Comparison of ENCODE assay signal across 24 cellular contexts in genomic region chr19:3268763-3269162, GRCh38. TPM values are rescaled to one million over a fixed set of nuclear protein-coding genes. Genes with fewer than 3 reads are reported as not detected.
"Had no signal": no experiment of that assay in that cellular context is flagged by ENCODE, and none has a peak within 500 bp of the region (broad histone marks: within the 10 kb centered on the region; RNA-seq: fewer than 3 reads in every experiment).

No MANE protein-coding gene starts in this region.

- H3K4me2 ChIP-seq: KMS-11 had no signal

- ATAC-seq: HepG2 had no signal

- H3K36me3 ChIP-seq: SJSA1 had no signal

- H3K9ac ChIP-seq: KMS-11 had no signal

- H3K4me3 ChIP-seq: SJSA1, SK-N-MC had no signal

- H3K9me3 ChIP-seq: SJSA1 had no signal

- FAIRE-seq: HepG2, RCC 7860 had no signal

- H3K27ac ChIP-seq: KMS-11, SJSA1, SK-N-MC had no signal

- DNase-seq: IMR-90, Kasumi-1, MM.1S, NCI-H1092 treated with DMSO at 0.1 percent for 48 hours, NCI-H1436 treated with DMSO at 0.1 percent for 48 hours, NCI-H1694, NCI-H187 treated with DMSO at 0.1 percent for 48 hours, NCI-H2029 treated with DMSO at 0.1 percent for 48 hours, NCI-H2171 treated with DMSO at 0.1 percent for 48 hours, NCI-H345, NCI-H446 treated with DMSO at 0.1 percent for 48 hours, NCI-H510A treated with DMSO at 0.1 percent for 48 hours, NCI-H69, NCI-H774, Right ventricle myocardium superior, RPMI8226, SIG-M5 had no signal

RNA-seq across cellular contexts. Expression of gene CELF5, which starts 44.3 kb away (rescaled TPM):
- total RNA-seq: HT1080, IMR-90, M059J, Right ventricle myocardium superior, SJSA1 had no signal
